29 cellular contexts compared by ENCODE assay signal in the genomic region with DNA sequence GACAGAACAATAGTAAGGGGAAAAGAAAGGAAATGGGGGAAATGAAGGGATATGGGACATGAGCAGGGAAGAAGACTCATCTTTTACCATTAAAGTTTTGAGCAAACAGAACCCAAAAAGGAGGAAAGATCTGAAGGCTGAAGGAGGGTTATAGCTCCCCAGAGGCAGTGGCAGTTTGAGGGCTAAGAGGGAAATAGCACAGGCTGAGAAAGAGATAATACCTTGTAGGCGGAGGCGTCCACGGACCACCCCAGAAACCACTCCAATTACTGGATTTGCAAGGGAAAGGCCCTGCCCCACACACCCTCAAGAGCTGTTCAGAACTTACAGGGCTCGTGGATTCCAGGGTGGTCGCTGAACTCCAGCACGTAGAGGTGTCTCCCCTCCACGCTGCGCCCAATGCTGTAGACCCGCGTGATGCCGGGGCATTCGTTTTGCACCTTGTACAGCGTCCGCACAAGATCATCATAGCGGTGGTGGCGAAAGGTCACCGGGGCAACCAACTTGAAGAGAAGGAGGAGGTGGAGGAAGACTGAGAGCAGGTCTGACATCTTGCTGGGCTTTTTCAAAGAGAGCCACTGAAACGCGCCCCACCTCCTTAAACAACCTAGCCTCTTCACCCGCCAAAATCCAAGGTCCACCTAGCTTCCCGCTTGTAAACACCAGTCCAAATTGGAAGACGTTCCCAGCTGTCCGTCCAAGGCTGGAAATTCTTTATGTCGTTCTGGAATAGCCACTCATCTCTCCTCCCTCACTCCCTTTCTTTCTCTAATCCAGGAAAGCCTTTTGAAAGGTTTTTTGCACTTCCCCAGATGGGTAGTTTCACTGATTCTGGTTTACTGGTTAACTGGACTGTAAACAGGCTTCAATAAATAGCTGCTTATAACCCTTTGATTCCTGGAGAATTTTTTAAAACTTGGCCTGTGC. TPM values are rescaled to one million over a fixed set of nuclear protein-coding genes. Genes with fewer than 3 reads are reported as not detected.
DNase-seq lines count a peak whose midpoint lies in the region; TF ChIP-seq lines count a peak whose summit lies in the region.
"Had no signal": no experiment of that assay in that cellular context is flagged by ENCODE, and none has a peak within 500 bp of the region (broad histone marks: within the 10 kb centered on the region; RNA-seq: fewer than 3 reads in every experiment).

A gene (minus strand): TSS at position 795 of the 927 bp plus-strand sequence. CDS start 244 bp downstream, at position 551.

- H3K9me3 ChIP-seq in Caco-2 (no peaks in the 10 kb centered on the region), neural progenitor cell (ENCODE audit: low read depth) (no peaks in the 10 kb centered on the region)
- H3K9me3 ChIP-seq: BLaER1 treated with 17β-estradiol and CSF1 and Interleukin-3, amounts not matched to agents 10 nM and 100 nM had no signal

- no peak within 1 kb of the TSS for H3K27ac ChIP-seq in neural progenitor cell
- H3K27ac ChIP-seq: BLaER1 treated with 17β-estradiol and CSF1 and Interleukin-3, amounts not matched to agents 10 nM and 100 nM; KMS-11; SK-N-MC had no signal

- H3K79me2 ChIP-seq in neural progenitor cell (ENCODE audit: low read depth) = no peaks in the 10 kb centered on the region

- no peaks in the 10 kb centered on the region for H3K27me3 Mint-ChIP-seq in Caco-2 (ENCODE audit: insufficient read depth, unreplicated experiment)
- H3K27me3 Mint-ChIP-seq in neural progenitor cell (ENCODE audit: insufficient read depth, low read depth) = peaks cover 3% of the 10 kb centered on the region
- H3K27me3 Mint-ChIP-seq in chondrocyte (ENCODE audit: low read depth) = peaks cover 31% of the 10 kb centered on the region

- H3K27me3 ChIP-seq in Caco-2 (replicated peaks; ENCODE audit: control insufficient read depth, insufficient read depth, low read length) (no peaks in the 10 kb centered on the region), neural progenitor cell (no peaks in the 10 kb centered on the region)
- H3K27me3 ChIP-seq: BLaER1 treated with 17β-estradiol and CSF1 and Interleukin-3, amounts not matched to agents 10 nM and 100 nM had no signal

- no peak within 1 kb of the TSS for H3K4me2 ChIP-seq in neural progenitor cell
- H3K4me2 ChIP-seq: BLaER1 treated with 17β-estradiol and CSF1 and Interleukin-3, amounts not matched to agents 10 nM and 100 nM; KMS-11 had no signal

- CTCF ChIA-PET in Caco-2 (lab: Charles Lee) = interaction anchor here (0.5 to 1.2 kb wide), 3 partner anchors 36 to 455 kb away, joined by 3 to 4 read pairs (median 3); a partner anchor contains a TSS

- no peaks in the 10 kb centered on the region for H3K9me3 Mint-ChIP-seq in Caco-2 (ENCODE audit: unreplicated experiment)
- no peaks in the 10 kb centered on the region for H3K9me3 Mint-ChIP-seq in neural progenitor cell
- H3K9me3 Mint-ChIP-seq in chondrocyte (ENCODE audit: low read depth) = no peaks in the 10 kb centered on the region
- H3K9me3 Mint-ChIP-seq: CD4-positive, alpha-beta T cell; H9 had no signal

- H3K36me3 ChIP-seq in Caco-2 (ENCODE audit: control insufficient read depth, insufficient read depth, low read length) = no peaks in the 10 kb centered on the region; the same call in 1 of the 2 replicates
- no peaks in the 10 kb centered on the region for H3K36me3 ChIP-seq in neural progenitor cell
- H3K36me3 ChIP-seq: BLaER1 treated with 17β-estradiol and CSF1 and Interleukin-3, amounts not matched to agents 10 nM and 100 nM had no signal

- peaks cover 28% of the 10 kb centered on the region for H3K4me1 ChIP-seq in Caco-2
- H3K4me1 ChIP-seq in neural progenitor cell = peaks cover 3% of the 10 kb centered on the region
- H3K4me1 ChIP-seq: BLaER1 treated with 17β-estradiol and CSF1 and Interleukin-3, amounts not matched to agents 10 nM and 100 nM had no signal

- H3K4me1 Mint-ChIP-seq in Caco-2 (ENCODE audit: low read depth, unreplicated experiment) (peaks cover 29% of the 10 kb centered on the region), neural progenitor cell (no peaks in the 10 kb centered on the region), chondrocyte (ENCODE audit: low read depth) (no peaks in the 10 kb centered on the region)
- H3K4me1 Mint-ChIP-seq: H9, IgD-negative memory B cell had no signal

- H3K27ac Mint-ChIP-seq in Caco-2 (ENCODE audit: unreplicated experiment) (peak within 1 kb of the TSS; percentile 14), neural progenitor cell (no peak within 1 kb of the TSS), chondrocyte (ENCODE audit: unreplicated experiment) (no peak within 1 kb of the TSS)
- H3K27ac Mint-ChIP-seq: CD4-positive, alpha-beta T cell; H9; IgD-negative memory B cell had no signal

- no peak within 1 kb of the TSS for H3K9ac ChIP-seq in neural progenitor cell
- H3K9ac ChIP-seq: BLaER1 treated with 17β-estradiol and CSF1 and Interleukin-3, amounts not matched to agents 10 nM and 100 nM; KMS-11 had no signal

- H3K4me3 Mint-ChIP-seq in Caco-2 (ENCODE audit: unreplicated experiment) (peak within 1 kb of the TSS; percentile 70), neural progenitor cell (no peak within 1 kb of the TSS), chondrocyte (ENCODE audit: unreplicated experiment) (no peak within 1 kb of the TSS)
- H3K4me3 Mint-ChIP-seq: CD4-positive, alpha-beta T cell; H9; IgD-negative memory B cell had no signal

- POLR2A ChIA-PET in Caco-2 (lab: Charles Lee) = interaction anchor here (0.6 kb wide), 1 partner anchor 434 kb away, joined by 3 read pairs; no protein-coding TSS in a partner anchor

- no peaks in the 10 kb centered on the region for H3F3A ChIP-seq in neural progenitor cell (ENCODE audit: low read depth)

- no peaks in the 10 kb centered on the region for H4K20me1 ChIP-seq in neural progenitor cell (ENCODE audit: low read depth)
- H4K20me1 ChIP-seq: BLaER1 treated with 17β-estradiol and CSF1 and Interleukin-3, amounts not matched to agents 10 nM and 100 nM had no signal

- in situ Hi-C loops in SK-MEL-5 (cut with HindIII; ENCODE audit: low pct_unique_long_range_greater_than_20kb, low sequenced_read_pairs) = no loop called here

- peak within 1 kb of the TSS; percentile 12 for H2AFZ ChIP-seq in neural progenitor cell (replicated peaks)

- BruUV-seq in Caco-2 (replicated peaks; lab: Mats Ljungman, UMichigan) = TSS peak; percentile 62

- intact Hi-C loops in Caco-2 (cut with micrococcal nuclease; ENCODE audit: unreplicated experiment) = loop anchor here (1.0 kb wide), 1 partner anchor 20 kb away; no protein-coding TSS in a partner anchor

- peak within 1 kb of the TSS; percentile 51 for H3K4me3 ChIP-seq in Caco-2 (ENCODE audit: low read depth, low read length)
- no peak within 1 kb of the TSS for H3K4me3 ChIP-seq in neural progenitor cell
- H3K4me3 ChIP-seq: BLaER1 treated with 17β-estradiol and CSF1 and Interleukin-3, amounts not matched to agents 10 nM and 100 nM; SK-N-MC had no signal

- DNase-seq in Caco-2 (peak; percentile 48 to 51), SK-MEL-5 (ENCODE audit: low read depth, low spot score) (no peak), left kidney (ENCODE audit: low read depth, low spot score) (peak; percentile 5), neural progenitor cell (ENCODE audit: low spot score) (no peak), chondrocyte (ENCODE audit: low spot score) (no peak), NOMO-1 treated with DMSO at 0.1 percent for 48 hours (lab: John Stamatoyannopoulos, UW; ENCODE audit: unreplicated experiment) (no peak), DMS 273 treated with DMSO at 0.1 percent for 48 hours (lab: John Stamatoyannopoulos, UW) (no peak)
- DNase-seq: AML-193; CD4-positive, alpha-beta T cell; COR-L47; DND-41; H9; MM.1S; NCI-H1092; NCI-H1417 treated with DMSO at 0.1 percent for 48 hours; NCI-H1694 treated with DMSO at 0.1 percent for 48 hours; NCI-H2081; NCI-H2227 treated with DMSO at 0.1 percent for 48 hours; NCI-H526 treated with DMSO at 0.1 percent for 48 hours; RPMI8226; SHP77; SW 1271 had no signal

- TF ChIP-seq CTCF in Caco-2 (IDR thresholded peaks at IDR 0.05; ENCODE audit: insufficient read depth in 1 of 2, low read depth in 1 of 2, low read length in 1 of 2, severe bottlenecking in 1 of 2, unreplicated experiment in 1 of 2) (no peak), neural progenitor cell (IDR thresholded peaks at IDR 0.05) (no peak), chondrocyte (IDR thresholded peaks at IDR 0.05) (no peak)

- peaks cover 5% of the 10 kb centered on the region for H3K36me3 Mint-ChIP-seq in Caco-2 (ENCODE audit: insufficient read depth, unreplicated experiment)
- no peaks in the 10 kb centered on the region for H3K36me3 Mint-ChIP-seq in neural progenitor cell
- no peaks in the 10 kb centered on the region for H3K36me3 Mint-ChIP-seq in chondrocyte (ENCODE audit: low read depth)
- H3K36me3 Mint-ChIP-seq: IgD-negative memory B cell had no signal

RNA-seq across cellular contexts. Expression of the gene that starts here (rescaled TPM):
- 24.3 and 24.9 TPM in 2 replicates for total RNA-seq in Caco-2 (2022)
- 69.4 and 74.7 TPM in 2 replicates for total RNA-seq in SK-MEL-5 (2014; rRNA removed; shearing (Covaris generic))
- 57.8 and 58.9 TPM in 2 replicates for polyA plus RNA-seq in SK-MEL-5 (2015; cell fraction: cytosol; rRNA removed)
- polyA plus RNA-seq in SK-MEL-5 (2015; cell fraction: nucleus; rRNA removed) = 39.8 and 42.2 TPM in 2 replicates
- not detected in 2 replicates for total RNA-seq in neural progenitor cell (ENCODE audit: low replicate concordance)
- total RNA-seq in chondrocyte = not detected in 3 replicates
- total RNA-seq: A172; CD4-positive, alpha-beta T cell; H9; NCI-H460 had no signal
- polyA plus RNA-seq: AG04450, IgD-negative memory B cell had no signal

Comparison
In these comparisons a context has a peak if more than half of its experiments do, and no peak if none do; other contexts are left out.
1. RNA of the gene that starts here (total RNA-seq): 69.4 to 74.7 TPM in SK-MEL-5 and 24.3 to 24.9 TPM in Caco-2; not detected in neural progenitor cell and not detected in chondrocyte; every median in the first group is over 10 times any median in the second.
2. DNase-seq: peak in Caco-2 (2 of 2) and left kidney (single experiment); none in SK-MEL-5 (single experiment), neural progenitor cell (single experiment), chondrocyte (single experiment), NOMO-1 treated with DMSO at 0.1 percent for 48 hours (single experiment) and DMS 273 treated with DMSO at 0.1 percent for 48 hours (single experiment).